ENCODE assay signal across 22 cellular contexts in genomic region chr6:129938242-129939020, GRCh38.
DNase-seq lines count a peak whose midpoint lies in the region; ATAC-seq, FAIRE-seq and TF ChIP-seq lines count a peak whose summit lies in the region.
"Had no signal": no experiment of that assay in that cellular context is flagged by ENCODE, and none has a peak within 500 bp of the region (broad histone marks: within the 10 kb centered on the region; RNA-seq: fewer than 3 reads in every experiment).

No MANE protein-coding gene starts in this region.

- H3K4me3 ChIP-seq in brain microvascular endothelial cell (ENCODE audit: low read depth, low read length): no peak overlapping the region
- H3K4me3 ChIP-seq: A549, MG63, SJCRH30 had no signal

- TF ChIP-seq CTCF in 22Rv1 (IDR thresholded peaks at IDR 0.05) (no peak), VCaP (conservative IDR thresholded peaks at IDR 0.05) (no peak), brain microvascular endothelial cell (IDR thresholded peaks at IDR 0.05; ENCODE audit: low read depth, low read length, missing control alignments) (no peak)

- in situ Hi-C loops in brain microvascular endothelial cell (cut with HindIII; ENCODE audit: low pct_ligation_motif_present, low sequenced_read_pairs): no loop called here

- H3K27ac ChIP-seq in 22Rv1 (peak overlapping the region; percentile 59), VCaP (peak overlapping the region; percentile 70), brain microvascular endothelial cell (no peak overlapping the region)
- H3K27ac ChIP-seq: A549, SJCRH30 had no signal

- peak; percentile 54 for FAIRE-seq in G401.6 (lab: Jason Lieb, UNC)
- FAIRE-seq: A549, GM18507 had no signal

- no peaks in the 10 kb centered on the region for H3K36me3 ChIP-seq in brain microvascular endothelial cell (replicated peaks)
- H3K36me3 ChIP-seq: MG63, SJCRH30 had no signal

- no peaks in the 10 kb centered on the region for H3K27me3 ChIP-seq in brain microvascular endothelial cell (replicated peaks)
- H3K27me3 ChIP-seq: MG63, SJCRH30 had no signal

- peak; percentile 6 for DNase-seq in kidney glomerular epithelial cell (lab: John Stamatoyannopoulos, UW)
- DNase-seq in NCI-H345 (lab: John Stamatoyannopoulos, UW): no peak
- no peak for DNase-seq in brain microvascular endothelial cell
- DNase-seq: CD4-positive, alpha-beta T cell; COR-L47; DMS 273 treated with DMSO at 0.1 percent for 48 hours; Kasumi-1; MG63; NCI-H1417; NCI-H1694 treated with DMSO at 0.1 percent for 48 hours; NCI-H2081 treated with DMSO at 0.1 percent for 48 hours; NCI-H2171 treated with DMSO at 0.1 percent for 48 hours; NCI-H446; NCI-H69; SJCRH30 had no signal

- no peak for ATAC-seq in GM21381 (IDR thresholded peaks at IDR 0.05; ENCODE audit: unreplicated experiment)
- ATAC-seq: A549, Panc1 had no signal
